In genomic region chr12:51320695-51321320, GRCh38 we compare ENCODE assay signal across 9 cellular contexts. TPM values are rescaled to one million over a fixed set of nuclear protein-coding genes. Genes with fewer than 3 reads are reported as not detected.
DNase-seq lines count a peak whose midpoint lies in the region; ATAC-seq, FAIRE-seq and TF ChIP-seq lines count a peak whose summit lies in the region.
"Had no signal": no experiment of that assay in that cellular context is flagged by ENCODE, and none has a peak within 500 bp of the region (broad histone marks: within the 10 kb centered on the region; RNA-seq: fewer than 3 reads in every experiment).

No MANE protein-coding gene starts in this region.

- no peaks in the 10 kb centered on the region for H3K9me3 ChIP-seq in ectodermal cell (ENCODE audit: control insufficient read depth, low read length)
- no peaks in the 10 kb centered on the region for H3K9me3 ChIP-seq in osteoblast (ENCODE audit: low read depth, low read length)
- H3K9me3 ChIP-seq in ascending aorta: no peaks in the 10 kb centered on the region
- H3K9me3 ChIP-seq: HAP-1 had no signal

- H3K27me3 ChIP-seq in ectodermal cell (ENCODE audit: control insufficient read depth, insufficient read depth, low read length, poor library complexity, severe bottlenecking): no peaks in the 10 kb centered on the region
- no peaks in the 10 kb centered on the region for H3K27me3 ChIP-seq in osteoblast (ENCODE audit: insufficient read depth, low read length)
- no peaks in the 10 kb centered on the region for H3K27me3 ChIP-seq in ascending aorta

- no peak overlapping the region for H3K4me2 ChIP-seq in osteoblast (ENCODE audit: insufficient read depth, low read length)

- H3K27ac ChIP-seq in ectodermal cell (ENCODE audit: insufficient read depth, low read depth, low read length, poor library complexity, severe bottlenecking) (peak overlapping the region; percentile 99), osteoblast (ENCODE audit: low read depth, low read length) (no peak overlapping the region), ascending aorta (no peak overlapping the region)

- FAIRE-seq in GM19239 (lab: Jason Lieb, UNC): peak; percentile 33

- H3K79me2 ChIP-seq in osteoblast (ENCODE audit: insufficient read depth, low read length): no peaks in the 10 kb centered on the region

- H3K36me3 ChIP-seq in ectodermal cell (ENCODE audit: control insufficient read depth, insufficient read depth, low read length) (no peaks in the 10 kb centered on the region), osteoblast (ENCODE audit: insufficient read depth, low read length) (no peaks in the 10 kb centered on the region), ascending aorta (no peaks in the 10 kb centered on the region)
- H3K36me3 ChIP-seq: HAP-1 had no signal

- H3K4me3 ChIP-seq in ectodermal cell (ENCODE audit: insufficient read depth, low read depth, low read length) (no peak overlapping the region), osteoblast (ENCODE audit: insufficient read depth, low read length) (no peak overlapping the region), ascending aorta (no peak overlapping the region)
- H3K4me3 ChIP-seq: HAP-1 had no signal

- H2AFZ ChIP-seq in osteoblast (ENCODE audit: low read length): peak overlapping the region; percentile 9

- WGBS in ectodermal cell, 2 experiments: 12 to 17% methylated on average over 3 of the region's 3 CpGs

- ATAC-seq in GM21447 (IDR thresholded peaks at IDR 0.05; ENCODE audit: unreplicated experiment): no peak
- ATAC-seq in HG03196 (IDR thresholded peaks at IDR 0.05; ENCODE audit: unreplicated experiment): no peak

- H4K20me1 ChIP-seq in osteoblast (ENCODE audit: insufficient read depth, low read length): no peaks in the 10 kb centered on the region

- intact Hi-C loops in ascending aorta (cut with DNase I): no loop called here

- no peak for DNase-seq in GM19239 (ENCODE audit: insufficient read length, low spot score)
- peak; percentile 18 for DNase-seq in NCI-H748 treated with DMSO at 0.1 percent for 48 hours (lab: John Stamatoyannopoulos, UW)
- DNase-seq in osteoblast (ENCODE audit: insufficient read length, low spot score, missing footprints): peak; percentile 55
- no peak for DNase-seq in ascending aorta (ENCODE audit: low spot score in 2 of 2)

- H3K4me1 ChIP-seq in ectodermal cell (ENCODE audit: control insufficient read depth, insufficient read depth, low read length) (peaks cover 24% of the 10 kb centered on the region), osteoblast (ENCODE audit: insufficient read depth, low read length) (peaks cover 5% of the 10 kb centered on the region), ascending aorta (no peaks in the 10 kb centered on the region)

- TF ChIP-seq CTCF in osteoblast (IDR thresholded peaks at IDR 0.05; ENCODE audit: extremely low read depth, low read depth, low read length): no peak
- TF ChIP-seq CTCF in ascending aorta (IDR thresholded peaks at IDR 0.05): no peak

RNA-seq across cellular contexts. Expression of gene BIN2, which starts 3.2 kb away (rescaled TPM):
- not detected for polyA plus RNA-seq in ectodermal cell (2013, experiment 1 of 4)
- polyA plus RNA-seq in ectodermal cell (2013, experiment 2 of 4): not detected
- polyA plus RNA-seq in ectodermal cell (2013, experiment 3 of 4): not detected
- polyA plus RNA-seq in ectodermal cell (2013, experiment 4 of 4): not detected
- total RNA-seq in osteoblast (under 0.01 TPM in 1 of 2 replicates, not detected in the other), ascending aorta (4.2 TPM)
- total RNA-seq: epithelial cell of proximal tubule had no signal

RNA-seq across cellular contexts. Expression of gene CELA1, which starts 25.7 kb away (rescaled TPM):
- not detected for polyA plus RNA-seq in ectodermal cell (2013, experiment 1 of 4)
- not detected for polyA plus RNA-seq in ectodermal cell (2013, experiment 2 of 4)
- polyA plus RNA-seq in ectodermal cell (2013, experiment 3 of 4): not detected
- polyA plus RNA-seq in ectodermal cell (2013, experiment 4 of 4): not detected
- total RNA-seq in osteoblast (not detected in 2 replicates), ascending aorta (not detected)
- total RNA-seq: epithelial cell of proximal tubule had no signal

RNA-seq across cellular contexts. Expression of gene SMAGP, which starts 50.6 kb away (rescaled TPM):
- 16.6 TPM for polyA plus RNA-seq in ectodermal cell (2013, experiment 1 of 4)
- 23.8 TPM for polyA plus RNA-seq in ectodermal cell (2013, experiment 2 of 4)
- polyA plus RNA-seq in ectodermal cell (2013, experiment 3 of 4): 16.9 TPM
- 17.1 TPM for polyA plus RNA-seq in ectodermal cell (2013, experiment 4 of 4)
- 9.8 and 13.6 TPM in 2 replicates for total RNA-seq in osteoblast
- 27.4 TPM for total RNA-seq in ascending aorta

Comparison
In these comparisons a context has a peak if more than half of its experiments do, and no peak if none do; other contexts are left out.
1. DNase-seq: peak in NCI-H748 treated with DMSO at 0.1 percent for 48 hours (single experiment) and osteoblast (single experiment); none in GM19239 (single experiment) and ascending aorta (0 of 2).